In genomic region chr18:11246883-11247282, GRCh38 we compare ENCODE assay signal across 20 cellular contexts.
"Had no signal": no experiment of that assay in that cellular context is flagged by ENCODE, and none has a peak within 500 bp of the region (broad histone marks: within the 10 kb centered on the region; RNA-seq: fewer than 3 reads in every experiment).

No MANE protein-coding gene starts in this region.

- H3K36me3 ChIP-seq: brain microvascular endothelial cell, heart right ventricle, lower lobe of right lung, spleen had no signal

- H3K27me3 ChIP-seq: brain microvascular endothelial cell, heart right ventricle, spleen had no signal

- H3K4me1 ChIP-seq: lower lobe of right lung, spleen had no signal

- H3K4me3 ChIP-seq: heart right ventricle, lower lobe of right lung, spleen had no signal

- H3K9me3 ChIP-seq: heart right ventricle, lower lobe of right lung had no signal

- H3K27ac ChIP-seq: brain microvascular endothelial cell, heart right ventricle, lower lobe of right lung, spleen had no signal

- DNase-seq: activated CD4-positive, alpha-beta memory T cell treated with anti-CD3 and anti-CD28 coated beads, Interleukin-2, amount 10 ng/mL, durations not matched to agents 7 days and 5 days; activated CD4-positive, alpha-beta T cell treated with anti-CD3 and anti-CD28 coated beads for 48 hours; activated CD4-positive, CD25-positive, alpha-beta regulatory T cell; activated effector memory CD4-positive, alpha-beta T cell treated with anti-CD3 and anti-CD28 coated beads, Interleukin-2, amount 50 U/mL, for 16 hours; activated naive CD4-positive, alpha-beta T cell treated with anti-CD3 and anti-CD28 coated beads, Interleukin-2, amount 10 ng/mL, durations not matched to agents 7 days and 5 days; anterior cingulate cortex; central memory CD4-positive, alpha-beta T cell; dermis blood vessel endothelial cell; effector CD8-positive, alpha-beta T cell; erythroblast; heart right ventricle; islet precursor cell; lower lobe of right lung; naive B cell; nucleus accumbens; retina; spleen; stimulated activated CD4-positive, alpha-beta T cell treated with anti-CD3 and anti-CD28 coated beads, Interleukin-4, amount 100 ng/mL, for 24 hours; stimulated activated naive CD4-positive, alpha-beta T cell treated with Interleukin-2 at 50 U/mL for 16 hours had no signal
